ENCODE assay signal across 10 cellular contexts in genomic region chrX:11100281-11101035, GRCh38. TPM values are rescaled to one million over a fixed set of nuclear protein-coding genes. Genes with fewer than 3 reads are reported as not detected.
DNase-seq lines count a peak whose midpoint lies in the region; ATAC-seq and TF ChIP-seq lines count a peak whose summit lies in the region.
"Had no signal": no experiment of that assay in that cellular context is flagged by ENCODE, and none has a peak within 500 bp of the region (broad histone marks: within the 10 kb centered on the region; RNA-seq: fewer than 3 reads in every experiment).

No MANE protein-coding gene starts in this region.

- H3K4me2 ChIP-seq in DND-41 (ENCODE audit: insufficient read depth, low read length): no peak overlapping the region

- DNase-seq in DND-41: no peak
- peak; percentile 54 for DNase-seq in LHCN-M2 (ENCODE audit: low read depth)
- peak; percentile 38 for DNase-seq in iPS-NIHi11 (ENCODE audit: low spot score)
- no peak for DNase-seq in thoracic aorta (ENCODE audit: low spot score)
- no peak for DNase-seq in stimulated activated CD4-positive, alpha-beta T cell treated with anti-CD3 and anti-CD28 coated beads, Interleukin-1b, Interleukin-23, amount 100 ng/mL, for 48 hours

- H3K27me3 ChIP-seq in DND-41 (ENCODE audit: insufficient read depth, low read length, poor library complexity): no peaks in the 10 kb centered on the region
- H3K27me3 ChIP-seq in thoracic aorta (replicated peaks; ENCODE audit: insufficient read depth): no peaks in the 10 kb centered on the region
- H3K27me3 ChIP-seq: neutrophil, Peyer's patch had no signal

- ATAC-seq in DND-41 (ENCODE audit: insufficient read depth, low read depth) (no peak), thoracic aorta (ENCODE audit: insufficient number of reproducible peaks, low FRiP score, low read depth) (peak; percentile 28), HG02759 (IDR thresholded peaks at IDR 0.05; ENCODE audit: unreplicated experiment) (no peak), GM19397 (IDR thresholded peaks at IDR 0.05; ENCODE audit: unreplicated experiment) (no peak)

- H3K27ac ChIP-seq in DND-41 (ENCODE audit: low read length): no peak overlapping the region
- peak overlapping the region; percentile 70 to 74 for H3K27ac ChIP-seq in thoracic aorta
- H3K27ac ChIP-seq: neutrophil had no signal

- H3K79me2 ChIP-seq in DND-41 (ENCODE audit: insufficient read depth, low read length): no peaks in the 10 kb centered on the region

- no peak overlapping the region for H3K9ac ChIP-seq in DND-41 (ENCODE audit: low read depth, low read length)

- no peak overlapping the region for H2AFZ ChIP-seq in DND-41 (ENCODE audit: low read depth, low read length)

- no peaks in the 10 kb centered on the region for H3K9me3 ChIP-seq in DND-41 (ENCODE audit: insufficient read depth, low read length, severe bottlenecking)
- H3K9me3 ChIP-seq in thoracic aorta: no peaks in the 10 kb centered on the region
- H3K9me3 ChIP-seq: neutrophil, Peyer's patch had no signal

- H3K4me1 ChIP-seq in DND-41 (ENCODE audit: insufficient read depth, low read length) (no peaks in the 10 kb centered on the region), thoracic aorta (ENCODE audit: control insufficient read depth in 1 of 2, low read depth in 2 of 2) (peaks cover 0 to 12% of the 10 kb centered on the region in 2 donors)
- H3K4me1 ChIP-seq: Peyer's patch had no signal

- H4K20me1 ChIP-seq in DND-41 (ENCODE audit: insufficient read depth, low read length): no peaks in the 10 kb centered on the region

- TF ChIP-seq CTCF in DND-41 (IDR thresholded peaks at IDR 0.05; ENCODE audit: borderline replicate concordance, extremely low read depth, low read length, poor library complexity, severe bottlenecking) (peak; percentile 26), WI38 (IDR thresholded peaks at IDR 0.05; ENCODE audit: low read depth, low read length) (peak; percentile 27), thoracic aorta (IDR thresholded peaks at IDR 0.05) (peak; percentile 32)

- H3K36me3 ChIP-seq in DND-41 (ENCODE audit: insufficient read depth, low read length) (no peaks in the 10 kb centered on the region), thoracic aorta (no peaks in the 10 kb centered on the region)
- H3K36me3 ChIP-seq: neutrophil, Peyer's patch had no signal

- H3K4me3 ChIP-seq in DND-41 (ENCODE audit: low read depth in 1 of 2, low read length in 2 of 2) (no peak overlapping the region), WI38 (ENCODE audit: low read depth, low read length) (no peak overlapping the region), thoracic aorta (no peak overlapping the region)
- H3K4me3 ChIP-seq: Peyer's patch had no signal

RNA-seq across cellular contexts. Expression of gene HCCS, which starts 10.7 kb away (rescaled TPM):
- 20.0 and 23.1 TPM in 2 replicates for total RNA-seq in LHCN-M2 (2014; rRNA removed)
- 39.2 TPM for polyA plus RNA-seq in LHCN-M2 (2012)
- 1 to 10 TPM; 4.7 to 4.9 TPM for total RNA-seq in thoracic aorta

Comparison
In these comparisons a context has a peak if more than half of its experiments do, and no peak if none do; other contexts are left out.
1. DNase-seq: peak in LHCN-M2 (single experiment) and iPS-NIHi11 (single experiment); none in DND-41 (single experiment), thoracic aorta (single experiment) and stimulated activated CD4-positive, alpha-beta T cell treated with anti-CD3 and anti-CD28 coated beads, Interleukin-1b, Interleukin-23, amount 100 ng/mL, for 48 hours (single experiment).
2. Peak in every context shown above with its lines, with median percentiles within 50 percentile points of each other: CTCF ChIP-seq.